Comparison of ENCODE assay signal across 26 cellular contexts in the genomic region with DNA sequence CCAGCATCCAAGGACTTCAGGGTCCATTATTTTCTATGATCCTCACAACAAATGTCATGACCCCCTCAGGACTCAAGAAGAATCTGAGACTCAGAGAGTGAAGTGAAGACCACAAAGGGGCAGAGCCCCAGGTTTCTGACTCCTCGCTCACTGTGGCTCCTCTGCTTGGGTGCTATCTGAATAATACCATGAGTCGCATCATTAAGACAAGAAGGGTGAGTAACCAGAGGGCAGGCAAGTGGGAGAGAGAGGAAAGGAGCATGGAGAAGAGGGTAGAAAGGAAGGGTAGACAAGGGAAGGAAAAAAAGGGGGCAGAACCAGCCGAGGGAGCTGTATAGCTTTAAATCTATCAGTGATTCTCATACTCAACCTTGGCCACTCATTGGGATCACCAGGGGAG. TPM values are rescaled to one million over a fixed set of nuclear protein-coding genes. Genes with fewer than 3 reads are reported as not detected.
"Had no signal": no experiment of that assay in that cellular context is flagged by ENCODE, and none has a peak within 500 bp of the region (broad histone marks: within the 10 kb centered on the region; RNA-seq: fewer than 3 reads in every experiment).

No MANE protein-coding gene starts in this region.

- ATAC-seq: activated naive CD4-positive, alpha-beta T cell treated with anti-CD3 and anti-CD28 coated beads, Interleukin-2, amount 50 U/mL, for 72 hours; activated T-cell treated with anti-CD3 and anti-CD28 coated beads, Interleukin-2, amount 50 U/mL, for 72 hours; T-helper 17 cell had no signal

- DNase-seq: activated CD4-positive, alpha-beta memory T cell treated with anti-CD3 and anti-CD28 coated beads, Interleukin-2, amount 10 ng/mL, durations not matched to agents 7 days and 5 days; activated CD4-positive, alpha-beta T cell treated with anti-CD3 and anti-CD28 coated beads for 1 hour; activated CD4-positive, alpha-beta T cell treated with anti-CD3 and anti-CD28 coated beads for 4 hours; activated CD4-positive, alpha-beta T cell treated with anti-CD3 and anti-CD28 coated beads, Interleukin-2, amount 10 ng/mL, durations not matched to agents 7 days and 5 days; activated CD4-positive, alpha-beta T cell treated with anti-CD3 and anti-CD28 coated beads, Interleukin-2, amount 50 U/mL, for 4 hours; activated CD8-positive, alpha-beta memory T cell treated with anti-CD3 and anti-CD28 coated beads, Interleukin-2, amount 50 U/mL, for 48 hours; activated gamma-delta T cell; activated naive CD4-positive, alpha-beta T cell; activated naive CD4-positive, alpha-beta T cell treated with anti-CD3 and anti-CD28 coated beads, Interleukin-2, amount 10 ng/mL, durations not matched to agents 7 days and 5 days; activated naive CD8-positive, alpha-beta T cell treated with anti-CD3 and anti-CD28 coated beads, Interleukin-2, amount 10 ng/mL, durations not matched to agents 7 days and 5 days; activated T-cell treated with anti-CD3 and anti-CD28 coated beads for 4 hours; activated T-cell treated with anti-CD3 and anti-CD28 coated beads, Interleukin-2, amount 50 U/mL, for 24 hours; activated T-cell treated with anti-CD3 and anti-CD28 coated beads, Interleukin-2, amount 50 U/mL, for 72 hours; dorsolateral prefrontal cortex; effector memory CD4-positive, alpha-beta T cell; endodermal cell; erythroblast; foreskin melanocyte; T-helper 1 cell; T-helper 17 cell; T1000 had no signal

- H3K4me3 ChIP-seq: ascending aorta, breast epithelium, coronary artery, dorsolateral prefrontal cortex, esophagus muscularis mucosa had no signal

- H3K9me3 ChIP-seq: ascending aorta, breast epithelium, esophagus muscularis mucosa had no signal

- H3K36me3 ChIP-seq: ascending aorta, breast epithelium, esophagus muscularis mucosa had no signal

- H3K27me3 ChIP-seq: ascending aorta, esophagus muscularis mucosa had no signal

- H3K4me1 ChIP-seq: ascending aorta, breast epithelium, esophagus muscularis mucosa had no signal

- H3K27ac ChIP-seq: ascending aorta, breast epithelium, coronary artery, dorsolateral prefrontal cortex, esophagus muscularis mucosa had no signal

RNA-seq across cellular contexts. Expression of a gene that starts 27.0 kb away (rescaled TPM):
- total RNA-seq: ascending aorta had no signal
